In genomic region chr3:4914464-4914863, GRCh38 we compare ENCODE assay signal across 40 cellular contexts.
"Had no signal": no experiment of that assay in that cellular context is flagged by ENCODE, and none has a peak within 500 bp of the region (broad histone marks: within the 10 kb centered on the region; RNA-seq: fewer than 3 reads in every experiment).

No MANE protein-coding gene starts in this region.

- ATAC-seq: activated naive CD4-positive, alpha-beta T cell treated with anti-CD3 and anti-CD28 coated beads, Interleukin-2, amount 50 U/mL, for 72 hours; activated naive CD8-positive, alpha-beta T cell treated with anti-CD3 and anti-CD28 coated beads, Interleukin-2, amount 50 U/mL, for 24 hours; activated T-cell treated with anti-CD3 and anti-CD28 coated beads, Interleukin-2, amount 50 U/mL, for 4 hours; activated T-cell treated with anti-CD3 and anti-CD28 coated beads, Interleukin-2, amount 50 U/mL, for 72 hours; activated T-helper 17 cell treated with anti-CD3 and anti-CD28 coated beads, Interleukin-2, amount 50 U/mL, for 72 hours; body of pancreas had no signal

- FAIRE-seq: astrocyte, bronchial epithelial cell had no signal

- H3K4me1 Mint-ChIP-seq: activated naive CD8-positive, alpha-beta T cell treated with anti-CD3 and anti-CD28 coated beads, Interleukin-2, amount 10 ng/mL, durations not matched to agents 7 days and 5 days; activated T-helper 17 cell treated with anti-CD3 and anti-CD28 coated beads, Interleukin-2, amount 50 U/mL, for 72 hours; brain; central memory CD8-positive, alpha-beta T cell had no signal

- DNase-seq: activated effector memory CD4-positive, alpha-beta T cell treated with anti-CD3 and anti-CD28 coated beads, Interleukin-2, amount 50 U/mL, for 16 hours; activated effector memory CD4-positive, alpha-beta T cell treated with Interleukin-2 at 50 U/mL for 16 hours; activated gamma-delta T cell; activated gamma-delta T cell treated with Interleukin-2 at 50 U/mL for 16 hours; activated naive CD4-positive, alpha-beta T cell; activated naive CD4-positive, alpha-beta T cell treated with anti-CD3 and anti-CD28 coated beads for 36 hours; activated naive CD4-positive, alpha-beta T cell treated with anti-CD3 and anti-CD28 coated beads, Interleukin-2, amount 10 ng/mL, durations not matched to agents 7 days and 5 days; activated naive CD4-positive, alpha-beta T cell treated with anti-CD3 and anti-CD28 coated beads, Interleukin-2, amount 50 U/mL, for 16 hours; activated naive CD4-positive, alpha-beta T cell treated with Interleukin-2 at 50 U/mL for 16 hours; activated naive CD8-positive, alpha-beta T cell treated with anti-CD3 and anti-CD28 coated beads for 36 hours; activated naive CD8-positive, alpha-beta T cell treated with anti-CD3 and anti-CD28 coated beads, Interleukin-2, amount 10 ng/mL, durations not matched to agents 7 days and 5 days; activated naive CD8-positive, alpha-beta T cell treated with anti-CD3 and anti-CD28 coated beads, Interleukin-2, amount 50 U/mL, for 24 hours; activated T-cell treated with anti-CD3 and anti-CD28 coated beads, Interleukin-2, amount 50 U/mL, for 1 hour; activated T-cell treated with anti-CD3 and anti-CD28 coated beads, Interleukin-2, amount 50 U/mL, for 24 hours; activated T-cell treated with anti-CD3 and anti-CD28 coated beads, Interleukin-2, amount 50 U/mL, for 4 hours; activated T-cell treated with anti-CD3 and anti-CD28 coated beads, Interleukin-2, amount 50 U/mL, for 48 hours; activated T-cell treated with anti-CD3 and anti-CD28 coated beads, Interleukin-2, amount 50 U/mL, for 72 hours; adrenal gland; amniotic stem cell; amygdala; anterior cingulate cortex; aorta; body of pancreas; brain microvascular endothelial cell; caudate nucleus; central memory CD4-positive, alpha-beta T cell; cerebellar nuclear complex had no signal

- H3K4me3 ChIP-seq: adrenal gland, ascending aorta, body of pancreas, breast epithelium, cardiac muscle cell had no signal

- H3K27ac ChIP-seq: adrenal gland, ascending aorta, body of pancreas, brain microvascular endothelial cell, breast epithelium, cardiac muscle cell had no signal

- H3K9me3 ChIP-seq: adrenal gland, ascending aorta, body of pancreas, breast epithelium had no signal

- H3K27ac Mint-ChIP-seq: activated naive CD4-positive, alpha-beta T cell treated with anti-CD3 and anti-CD28 coated beads for 36 hours; activated naive CD4-positive, alpha-beta T cell treated with anti-CD3 and anti-CD28 coated beads, Interleukin-2, amount 10 ng/mL, durations not matched to agents 7 days and 5 days; activated naive CD4-positive, alpha-beta T cell treated with anti-CD3 and anti-CD28 coated beads, Interleukin-2, amount 50 U/mL, for 24 hours; activated naive CD4-positive, alpha-beta T cell treated with anti-CD3 and anti-CD28 coated beads, Interleukin-2, amount 50 U/mL, for 72 hours; activated naive CD8-positive, alpha-beta T cell; activated naive CD8-positive, alpha-beta T cell treated with anti-CD3 and anti-CD28 coated beads for 36 hours; activated naive CD8-positive, alpha-beta T cell treated with anti-CD3 and anti-CD28 coated beads, Interleukin-2, amount 10 ng/mL, durations not matched to agents 7 days and 5 days; activated naive CD8-positive, alpha-beta T cell treated with anti-CD3 and anti-CD28 coated beads, Interleukin-2, amount 50 U/mL, for 24 hours; activated T-cell treated with anti-CD3 and anti-CD28 coated beads, Interleukin-2, amount 50 U/mL, for 24 hours; activated T-cell treated with anti-CD3 and anti-CD28 coated beads, Interleukin-2, amount 50 U/mL, for 72 hours; activated T-helper 1 cell treated with anti-CD3 and anti-CD28 coated beads, Interleukin-12 subunit alpha, Interleukin-12 subunit beta, Interleukin-2, Interleukin-4 antibody, amounts not matched to agents 30 ng/mL and 10 ng/mL and 1 ng/mL, durations not matched to agents 14 hours and 24 hours and 36 hours; activated T-helper 17 cell treated with anti-CD3 and anti-CD28 coated beads, Interleukin-2, amount 50 U/mL, for 72 hours; activated T-helper 2 cell treated with anti-CD3 and anti-CD28 coated beads, Interferon-gamma antibody, Interleukin-2, Interleukin-4, amounts not matched to agents 10 μg/mL and 5 μg/mL and 100 μg/mL, durations not matched to agents 14 hours and 24 hours and 36 hours; brain had no signal

- H3K36me3 Mint-ChIP-seq: brain had no signal

- H3K4me3 Mint-ChIP-seq: activated naive CD4-positive, alpha-beta T cell treated with anti-CD3 and anti-CD28 coated beads for 36 hours; activated naive CD4-positive, alpha-beta T cell treated with anti-CD3 and anti-CD28 coated beads, Interleukin-2, amount 10 ng/mL, durations not matched to agents 7 days and 5 days; activated naive CD4-positive, alpha-beta T cell treated with anti-CD3 and anti-CD28 coated beads, Interleukin-2, amount 50 U/mL, for 24 hours; activated naive CD8-positive, alpha-beta T cell; activated naive CD8-positive, alpha-beta T cell treated with anti-CD3 and anti-CD28 coated beads for 36 hours; activated naive CD8-positive, alpha-beta T cell treated with anti-CD3 and anti-CD28 coated beads, Interleukin-2, amount 10 ng/mL, durations not matched to agents 7 days and 5 days; activated naive CD8-positive, alpha-beta T cell treated with anti-CD3 and anti-CD28 coated beads, Interleukin-2, amount 50 U/mL, for 24 hours; activated T-cell treated with anti-CD3 and anti-CD28 coated beads, Interleukin-2, amount 50 U/mL, for 24 hours; activated T-cell treated with anti-CD3 and anti-CD28 coated beads, Interleukin-2, amount 50 U/mL, for 4 hours; activated T-cell treated with anti-CD3 and anti-CD28 coated beads, Interleukin-2, amount 50 U/mL, for 72 hours; activated T-helper 1 cell treated with anti-CD3 and anti-CD28 coated beads, Interleukin-12 subunit alpha, Interleukin-12 subunit beta, Interleukin-2, Interleukin-4 antibody, amounts not matched to agents 30 ng/mL and 10 ng/mL and 1 ng/mL, durations not matched to agents 14 hours and 24 hours and 36 hours; activated T-helper 17 cell treated with anti-CD3 and anti-CD28 coated beads, Interleukin-2, amount 50 U/mL, for 72 hours; brain; central memory CD8-positive, alpha-beta T cell had no signal

- H3K27me3 ChIP-seq: adrenal gland, ascending aorta, body of pancreas, brain microvascular endothelial cell, breast epithelium, cardiac muscle cell had no signal

- H3K4me1 ChIP-seq: adrenal gland, ascending aorta, body of pancreas, breast epithelium had no signal

- H3K9me3 Mint-ChIP-seq: activated T-helper 17 cell treated with anti-CD3 and anti-CD28 coated beads, Interleukin-2, amount 50 U/mL, for 72 hours had no signal

- H3K27me3 Mint-ChIP-seq: activated naive CD4-positive, alpha-beta T cell treated with anti-CD3 and anti-CD28 coated beads, Interleukin-2, amount 10 ng/mL, durations not matched to agents 7 days and 5 days; activated naive CD4-positive, alpha-beta T cell treated with anti-CD3 and anti-CD28 coated beads, Interleukin-2, amount 50 U/mL, for 24 hours; activated naive CD8-positive, alpha-beta T cell; activated naive CD8-positive, alpha-beta T cell treated with anti-CD3 and anti-CD28 coated beads for 36 hours; activated naive CD8-positive, alpha-beta T cell treated with anti-CD3 and anti-CD28 coated beads, Interleukin-2, amount 10 ng/mL, durations not matched to agents 7 days and 5 days; activated naive CD8-positive, alpha-beta T cell treated with anti-CD3 and anti-CD28 coated beads, Interleukin-2, amount 50 U/mL, for 24 hours; activated T-cell treated with anti-CD3 and anti-CD28 coated beads, Interleukin-2, amount 50 U/mL, for 24 hours; activated T-helper 17 cell treated with anti-CD3 and anti-CD28 coated beads, Interleukin-2, amount 50 U/mL, for 72 hours; central memory CD8-positive, alpha-beta T cell had no signal

- H3K36me3 ChIP-seq: adrenal gland, ascending aorta, brain microvascular endothelial cell, breast epithelium, cardiac muscle cell had no signal
